In genomic region chr5:103849934-103850333, GRCh38 we compare ENCODE assay signal across 10 cellular contexts.
DNase-seq lines count a peak whose midpoint lies in the region; ATAC-seq and TF ChIP-seq lines count a peak whose summit lies in the region.
"Had no signal": no experiment of that assay in that cellular context is flagged by ENCODE, and none has a peak within 500 bp of the region (broad histone marks: within the 10 kb centered on the region; RNA-seq: fewer than 3 reads in every experiment).

No MANE protein-coding gene starts in this region.

- H3K27me3 ChIP-seq in smooth muscle cell (ENCODE audit: low read depth), result no peaks in the 10 kb centered on the region
- no peaks in the 10 kb centered on the region for H3K27me3 ChIP-seq in CD4-positive, alpha-beta memory T cell (ENCODE audit: insufficient read depth, low read length)

- H3K9ac ChIP-seq in smooth muscle cell (ENCODE audit: low read depth), result peak overlapping the region; percentile 72

- H3K4me2 ChIP-seq in smooth muscle cell, result peak overlapping the region; percentile 65

- no peak overlapping the region for H3K27ac Mint-ChIP-seq in CD4-positive, alpha-beta memory T cell
- H3K27ac Mint-ChIP-seq: nephron progenitor cell had no signal

- no peaks in the 10 kb centered on the region for H3K4me1 ChIP-seq in smooth muscle cell (ENCODE audit: low read depth)
- H3K4me1 ChIP-seq in CD4-positive, alpha-beta memory T cell (ENCODE audit: insufficient read depth, low read length), result no peaks in the 10 kb centered on the region

- peak overlapping the region; percentile 89 for H3K27ac ChIP-seq in smooth muscle cell (ENCODE audit: low read depth)
- H3K27ac ChIP-seq in CD4-positive, alpha-beta memory T cell (ENCODE audit: low read depth, low read length), result no peak overlapping the region

- no peak for TF ChIP-seq CTCF in smooth muscle cell (IDR thresholded peaks at IDR 0.05; ENCODE audit: borderline replicate concordance, insufficient read depth, poor library complexity, severe bottlenecking)

- H3K36me3 ChIP-seq in smooth muscle cell (ENCODE audit: low read depth), result no peaks in the 10 kb centered on the region
- H3K36me3 ChIP-seq in CD4-positive, alpha-beta memory T cell (ENCODE audit: insufficient read depth, low read length), result no peaks in the 10 kb centered on the region

- 44% methylated on average over 3 of the region's 3 CpGs for WGBS in smooth muscle cell (ENCODE audit: low lambda C conversion rate)

- intact Hi-C loops in CD4-positive, alpha-beta memory T cell (cut with micrococcal nuclease), result no loop called here

- H3K4me3 Mint-ChIP-seq in CD4-positive, alpha-beta memory T cell, result no peak overlapping the region
- H3K4me3 Mint-ChIP-seq: nephron progenitor cell had no signal

- H3K9me3 Mint-ChIP-seq in CD4-positive, alpha-beta memory T cell, result peaks cover 0 to 10% (median 2%) of the 10 kb centered on the region in 8 donors
- H3K9me3 Mint-ChIP-seq: nephron progenitor cell had no signal

- H3F3A ChIP-seq in smooth muscle cell (ENCODE audit: low read depth), result no peaks in the 10 kb centered on the region

- H3K4me3 ChIP-seq in smooth muscle cell, result no peak overlapping the region
- H3K4me3 ChIP-seq in CD4-positive, alpha-beta memory T cell (ENCODE audit: low read length in 2 of 2), result no peak overlapping the region

- POLR2A ChIA-PET in CD4-positive, alpha-beta memory T cell (lab: Charles Lee; ENCODE audit: partially characterized antibody), result no interaction called here

- H4K20me1 ChIP-seq in smooth muscle cell (ENCODE audit: low read depth), result no peaks in the 10 kb centered on the region

- peak; percentile 95 for DNase-seq in LHCN-M2 (ENCODE audit: low read depth)
- peak; percentile 94 for DNase-seq in dedifferentiated amniotic fluid mesenchymal stem cell (ENCODE audit: extremely low spot score)
- DNase-seq in smooth muscle cell (lab: John Stamatoyannopoulos, UW; ENCODE audit: unreplicated experiment), result no peak
- DNase-seq in NCI-H2081 treated with DMSO at 0.1 percent for 48 hours (lab: John Stamatoyannopoulos, UW), result no peak
- no peak for DNase-seq in CD4-positive, alpha-beta memory T cell
- DNase-seq: central memory CD4-positive, alpha-beta T cell; NCI-H2107; nephron progenitor cell had no signal

- ATAC-seq in GM18858 (IDR thresholded peaks at IDR 0.05; ENCODE audit: unreplicated experiment) (peak; percentile 81), GM19452 (IDR thresholded peaks at IDR 0.05; ENCODE audit: unreplicated experiment) (no peak)

- no peaks in the 10 kb centered on the region for H3K36me3 Mint-ChIP-seq in CD4-positive, alpha-beta memory T cell

- H3K79me2 ChIP-seq in smooth muscle cell (ENCODE audit: low read depth), result no peaks in the 10 kb centered on the region

- no peaks in the 10 kb centered on the region for H3K4me1 Mint-ChIP-seq in CD4-positive, alpha-beta memory T cell
- H3K4me1 Mint-ChIP-seq: nephron progenitor cell had no signal

- CTCF ChIA-PET in CD4-positive, alpha-beta memory T cell (lab: Charles Lee; ENCODE audit: partially characterized antibody), result no interaction called here

- no peaks in the 10 kb centered on the region for H3K9me3 ChIP-seq in smooth muscle cell (replicated peaks; ENCODE audit: low read depth)
- H3K9me3 ChIP-seq in CD4-positive, alpha-beta memory T cell (ENCODE audit: control insufficient read depth in 1 of 2, low read length in 2 of 2), result no peaks in the 10 kb centered on the region

- H3K27me3 Mint-ChIP-seq in CD4-positive, alpha-beta memory T cell, result no peaks in the 10 kb centered on the region

- no peak overlapping the region for H2AFZ ChIP-seq in smooth muscle cell (ENCODE audit: low read depth)

Comparison
In these comparisons a context has a peak if more than half of its experiments do, and no peak if none do; other contexts are left out.
1. DNase-seq: peak in LHCN-M2 (single experiment) and dedifferentiated amniotic fluid mesenchymal stem cell (single experiment); none in smooth muscle cell (single experiment), NCI-H2081 treated with DMSO at 0.1 percent for 48 hours (single experiment) and CD4-positive, alpha-beta memory T cell (0 of 5).